ENCODE assay signal across 8 cellular contexts in genomic region chr7:150219941-150220658, GRCh38.
DNase-seq lines count a peak whose midpoint lies in the region; TF ChIP-seq lines count a peak whose summit lies in the region.
"Not testable (repeated sequence)": the region's sequence is repeated elsewhere in the genome, so short reads cannot be mapped to it uniquely, and the experiment has no call there.

No MANE protein-coding gene starts in this region.

- not testable (repeated sequence) for H3K36me3 Mint-ChIP-seq in brain; glutamatergic neuron (ENCODE audit: unreplicated experiment); nephron progenitor cell (ENCODE audit: low read depth)

- not testable (repeated sequence) for TF ChIP-seq RAD21 in SK-N-SH (IDR thresholded peaks at IDR 0.05; ENCODE audit: low read length)

- intact Hi-C loops in sigmoid colon (cut with DNase I): not testable (repeated sequence)

- not testable (repeated sequence) for H3K79me2 ChIP-seq in SK-N-SH (ENCODE audit: insufficient read depth)

- H3K27me3 Mint-ChIP-seq in brain (peaks cover 23% of the 10 kb centered on the region), nephron progenitor cell (ENCODE audit: low read depth, poor library complexity) (peaks cover 69% of the 10 kb centered on the region)
- H3K27me3 Mint-ChIP-seq in glutamatergic neuron (ENCODE audit: unreplicated experiment): not testable (repeated sequence)

- H3K4me1 ChIP-seq in HUES64 (ENCODE audit: insufficient read depth, low read length); SK-N-SH (ENCODE audit: control insufficient read depth in 1 of 2, insufficient read depth in 2 of 2, low read depth in 1 of 2, low read length in 1 of 2); sigmoid colon: not testable (repeated sequence)

- H3K9ac ChIP-seq in HUES64 (ENCODE audit: low read depth, low read length); SK-N-SH: not testable (repeated sequence)

- not testable (repeated sequence) for H3K9me3 ChIP-seq in HUES64 (ENCODE audit: insufficient read depth, low read depth, low read length); SK-N-SH; sigmoid colon

- H3K27me3 ChIP-seq in HUES64 (ENCODE audit: insufficient read depth, low read length): peaks cover 49% of the 10 kb centered on the region
- not testable (repeated sequence) for H3K27me3 ChIP-seq in SK-N-SH (ENCODE audit: insufficient read depth); sigmoid colon

- H3K27ac ChIP-seq in HUES64 (ENCODE audit: low read depth, low read length); SK-N-SH (ENCODE audit: low read depth in 2 of 2, low read length in 1 of 2): not testable (repeated sequence)
- peak overlapping the region in 1 of 4 donors; percentile 44 for H3K27ac ChIP-seq in sigmoid colon

- WGBS in HUES64: 1% methylated on average over 24 of the region's 50 CpGs
- WGBS in SK-N-SH (ENCODE audit: low lambda C conversion rate): 10% methylated on average over 24 of the region's 50 CpGs
- WGBS in sigmoid colon, 2 donors: 3 to 13% methylated on average over 24 to 25 of the region's 50 CpGs

- H3K9me3 Mint-ChIP-seq in brain; glutamatergic neuron (ENCODE audit: unreplicated experiment): not testable (repeated sequence)
- H3K9me3 Mint-ChIP-seq in nephron progenitor cell: peaks cover 22% of the 10 kb centered on the region

- not testable (repeated sequence) for H4K20me1 ChIP-seq in SK-N-SH (ENCODE audit: insufficient read depth)

- H3K9me2 ChIP-seq in SK-N-SH: not testable (repeated sequence)

- POLR2A ChIA-PET in SK-N-SH (lab: Yijun Ruan, JAX): not testable (repeated sequence)

- CTCF ChIA-PET in SK-N-SH (lab: Yijun Ruan, JAX): not testable (repeated sequence)

- peaks cover 11% of the 10 kb centered on the region for H3K4me1 Mint-ChIP-seq in brain
- H3K4me1 Mint-ChIP-seq in glutamatergic neuron (ENCODE audit: low read depth, unreplicated experiment); nephron progenitor cell: not testable (repeated sequence)

- DNase-seq in D341Med (ENCODE audit: low spot score) (peak; percentile 15), SK-N-SH (peak; percentile 12), glutamatergic neuron (peak; percentile 37), islet precursor cell (peak; percentile 48), nephron progenitor cell (peak; percentile 16)
- not testable (repeated sequence) for DNase-seq in sigmoid colon

- TF ChIP-seq EP300 in SK-N-SH (IDR thresholded peaks at IDR 0.05; ENCODE audit: borderline replicate concordance in 1 of 2, low read depth in 1 of 2, low read length in 1 of 2); sigmoid colon (IDR thresholded peaks at IDR 0.05): not testable (repeated sequence)

- not testable (repeated sequence) for TF ChIP-seq CTCF in SK-N-SH (IDR thresholded peaks at IDR 0.05); brain (conservative IDR thresholded peaks at IDR 0.05); glutamatergic neuron (IDR thresholded peaks at IDR 0.05; ENCODE audit: partially characterized antibody, unreplicated experiment); nephron progenitor cell (IDR thresholded peaks at IDR 0.05); sigmoid colon (IDR thresholded peaks at IDR 0.05)

- not testable (repeated sequence) for H2AFZ ChIP-seq in SK-N-SH (ENCODE audit: low read depth)

- TF ChIP-seq POLR2A in sigmoid colon (IDR thresholded peaks at IDR 0.05): not testable (repeated sequence)

- H3K4me3 Mint-ChIP-seq in brain (peak overlapping the region; percentile 45 to 84 (median 70)), glutamatergic neuron (ENCODE audit: unreplicated experiment) (peak overlapping the region; percentile 86), nephron progenitor cell (peak overlapping the region; percentile 81)

- not testable (repeated sequence) for H3K36me3 ChIP-seq in HUES64 (ENCODE audit: insufficient read depth, low read length); SK-N-SH (replicated peaks in 1 of 2; ENCODE audit: control insufficient read depth in 1 of 2, insufficient read depth in 2 of 2, low read length in 1 of 2); sigmoid colon

- not testable (repeated sequence) for H3F3A ChIP-seq in SK-N-SH (replicated peaks; ENCODE audit: insufficient read depth)

- H3K27ac Mint-ChIP-seq in brain; glutamatergic neuron (ENCODE audit: unreplicated experiment); nephron progenitor cell: not testable (repeated sequence)

- peak overlapping the region; percentile 46 for H3K4me3 ChIP-seq in HUES64 (ENCODE audit: low read length)
- H3K4me3 ChIP-seq in SK-N-SH (ENCODE audit: low read depth in 2 of 2, low read length in 1 of 2): not testable (repeated sequence)
- H3K4me3 ChIP-seq in sigmoid colon: peak overlapping the region in 3 of 4 donors; percentile 31 to 36 (median 36)

- H3K4me2 ChIP-seq in SK-N-SH: not testable (repeated sequence)
